8 cellular contexts compared by ENCODE assay signal in the genomic region with DNA sequence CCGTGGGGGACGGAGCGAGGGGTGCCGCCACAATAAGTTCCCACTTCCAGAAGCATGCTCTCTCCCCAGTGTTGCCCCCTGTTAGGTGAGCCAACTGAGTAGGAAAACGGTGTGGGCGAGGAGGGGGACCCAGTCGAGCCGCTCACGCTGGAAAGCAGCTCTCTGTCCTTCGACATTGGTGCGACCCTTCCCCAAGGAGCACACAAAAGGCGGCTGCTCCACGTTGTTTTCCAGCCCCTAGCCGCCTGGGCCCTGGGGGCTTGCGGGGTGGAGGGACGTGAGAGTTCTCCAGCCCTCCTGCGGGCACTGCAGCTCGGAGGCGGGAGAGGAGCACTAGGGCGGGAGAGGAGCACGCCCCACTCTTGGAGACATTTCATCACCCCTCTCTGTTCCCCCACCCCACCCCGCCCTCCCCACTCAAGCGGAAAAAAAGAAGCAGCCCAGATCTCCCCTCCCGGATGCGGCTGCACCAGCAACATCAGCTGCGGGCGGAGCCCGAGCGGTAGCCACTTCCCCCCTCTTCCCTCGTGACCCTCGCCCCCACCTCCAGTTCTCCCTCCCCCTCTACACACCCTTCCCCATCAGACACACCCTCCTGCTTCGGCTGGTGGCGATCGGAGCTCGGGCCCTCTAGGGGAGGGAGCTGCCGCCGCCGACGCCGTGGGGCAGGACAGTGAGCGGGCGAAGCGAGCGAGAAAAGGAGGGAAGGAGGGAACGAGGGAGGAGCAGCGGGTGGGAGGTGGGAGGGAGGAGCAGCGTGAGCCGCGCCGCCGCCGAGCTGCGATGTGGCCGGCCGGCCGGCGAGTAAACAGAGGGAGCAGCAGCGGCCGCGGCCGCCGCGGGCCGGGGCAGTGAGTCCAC. TPM values are rescaled to one million over a fixed set of nuclear protein-coding genes. Genes with fewer than 3 reads are reported as not detected.
A peak's percentile ranks its signal among the peaks of the same experiment; 100 is the strongest.
DNase-seq lines count a peak whose midpoint lies in the region; ATAC-seq and TF ChIP-seq lines count a peak whose summit lies in the region.

A gene (plus strand): TSS at position 755 of the 861 bp plus-strand sequence. CDS start 157 bp downstream, outside the sequence.

- H3K4me3 ChIP-seq in DND-41 (ENCODE audit: low read depth in 1 of 2, low read length in 2 of 2): peak within 1 kb of the TSS; percentile 56 to 90; a peak in 3 of 4 replicates

- no peak for TF ChIP-seq CTCF in DND-41 (IDR thresholded peaks at IDR 0.05; ENCODE audit: borderline replicate concordance, extremely low read depth, low read length, poor library complexity, severe bottlenecking)
- TF ChIP-seq CTCF in subcutaneous adipose tissue (IDR thresholded peaks at IDR 0.05; ENCODE audit: low read depth): no peak

- peak; percentile 79 for ATAC-seq in DND-41 (ENCODE audit: insufficient read depth, low read depth)
- peak; percentile 72 for ATAC-seq in GM21717 (IDR thresholded peaks at IDR 0.05; ENCODE audit: unreplicated experiment)

- no peaks in the 10 kb centered on the region for H3K9me3 ChIP-seq in DND-41 (ENCODE audit: insufficient read depth, low read length, severe bottlenecking)

- no peaks in the 10 kb centered on the region for H3K36me3 ChIP-seq in DND-41 (ENCODE audit: insufficient read depth, low read length)

- H2AFZ ChIP-seq in DND-41 (ENCODE audit: low read depth, low read length): peak within 1 kb of the TSS; percentile 90

- peak within 1 kb of the TSS; percentile 84 for H3K9ac ChIP-seq in DND-41 (ENCODE audit: low read depth, low read length)

- H3K4me1 ChIP-seq in DND-41 (ENCODE audit: insufficient read depth, low read length): peaks cover 30% of the 10 kb centered on the region

- peaks cover 45% of the 10 kb centered on the region for H3K79me2 ChIP-seq in DND-41 (ENCODE audit: insufficient read depth, low read length)

- DNase-seq in DND-41 (peak; percentile 87), KG1 (lab: John Stamatoyannopoulos, UW) (peak; percentile 26), SK-MEL-5 (ENCODE audit: low read depth, low spot score) (peak; percentile 67), germinal center (ENCODE audit: low spot score) (peak; percentile 73), non-pigmented ciliary epithelial cell (ENCODE audit: low read depth) (peak; percentile 40)
- peak; percentile 23 to 65 (median 41) for DNase-seq in activated naive CD4-positive, alpha-beta T cell (lab: John Stamatoyannopoulos, UW)

- H3K4me2 ChIP-seq in DND-41 (ENCODE audit: insufficient read depth, low read length): peak within 1 kb of the TSS; percentile 90

- H3K27me3 ChIP-seq in DND-41 (ENCODE audit: insufficient read depth, low read length, poor library complexity): no peaks in the 10 kb centered on the region

- peaks cover 6% of the 10 kb centered on the region; the same call in 1 of the 2 replicates for H4K20me1 ChIP-seq in DND-41 (ENCODE audit: insufficient read depth, low read length)

- H3K27ac ChIP-seq in DND-41 (ENCODE audit: low read length): peak within 1 kb of the TSS; percentile 98

- in situ Hi-C loops in SK-MEL-5 (cut with HindIII; ENCODE audit: low pct_unique_long_range_greater_than_20kb, low sequenced_read_pairs): no loop called here

RNA-seq across cellular contexts. Expression of the gene that starts here (rescaled TPM):
- 5.9 and 8.0 TPM in 2 replicates for total RNA-seq in SK-MEL-5 (2014; rRNA removed; shearing (Covaris generic))
- 2.1 and 5.9 TPM in 2 replicates for polyA plus RNA-seq in SK-MEL-5 (2015; cell fraction: cytosol; rRNA removed)
- polyA plus RNA-seq in SK-MEL-5 (2015; cell fraction: nucleus; rRNA removed): 2.2 and 4.1 TPM in 2 replicates
- 100 to 1,000 TPM; 131 to 240 (median 175) TPM for total RNA-seq in subcutaneous adipose tissue

Comparison
In these comparisons a context has a peak if more than half of its experiments do, and no peak if none do; other contexts are left out.
1. Peak in every context shown above with its lines: DNase-seq, ATAC-seq, H3K4me3 ChIP-seq and H3K27ac ChIP-seq.
2. RNA of the gene that starts here (total RNA-seq): 131 to 240 TPM in subcutaneous adipose tissue; 5.9 to 8.0 TPM in SK-MEL-5; every median in the first group is over 10 times any median in the second.
3. DNase-seq: peak in every context shown above with its lines; median percentile 87 in DND-41; 73 in germinal center; 67 in SK-MEL-5; 41 in activated naive CD4-positive, alpha-beta T cell; 40 in non-pigmented ciliary epithelial cell; 26 in KG1.